8 cellular contexts compared by ENCODE assay signal in the genomic region with DNA sequence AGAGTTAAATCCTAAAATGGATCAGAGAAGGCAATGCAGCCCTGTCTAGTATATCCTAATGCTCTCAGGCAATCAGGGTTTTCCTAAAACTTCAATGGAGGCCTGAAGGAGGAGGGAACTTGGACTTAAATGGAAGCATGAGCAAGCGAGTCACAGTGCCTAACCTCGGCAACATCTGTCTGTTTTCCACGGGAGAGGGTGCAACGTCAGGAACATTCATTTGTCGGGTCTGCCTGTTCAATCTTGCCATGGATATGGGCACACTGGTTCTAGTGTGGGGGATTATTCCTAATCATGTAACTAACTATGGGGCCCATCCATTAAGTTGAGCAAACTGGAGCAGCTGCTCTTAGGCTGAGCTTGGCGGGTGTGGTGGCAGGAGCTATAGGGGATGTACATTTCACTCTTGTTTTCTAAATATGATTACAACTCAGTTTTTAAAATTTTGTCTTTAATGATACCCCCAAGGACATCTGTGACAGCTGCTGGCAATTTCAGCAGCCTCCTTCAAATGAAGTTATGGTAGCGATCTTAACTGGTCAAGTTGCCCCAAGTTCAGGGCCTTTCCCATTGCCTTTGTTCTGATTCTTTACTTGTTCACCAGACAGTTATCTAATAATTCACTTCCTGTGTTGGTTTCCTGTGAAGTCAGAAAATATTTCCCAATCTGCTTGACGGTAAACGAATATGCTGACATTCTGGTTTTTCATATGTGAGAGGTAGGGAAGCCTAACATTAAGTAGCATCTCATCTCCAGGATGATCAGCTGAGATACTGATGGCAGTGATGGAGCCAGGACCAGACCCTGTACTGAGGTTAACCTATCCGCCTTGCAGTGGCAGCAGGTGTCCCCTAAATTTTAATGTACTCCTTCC. TPM values are rescaled to one million over a fixed set of nuclear protein-coding genes. Genes with fewer than 3 reads are reported as not detected.
DNase-seq lines count a peak whose midpoint lies in the region; ATAC-seq and TF ChIP-seq lines count a peak whose summit lies in the region.
"Had no signal": no experiment of that assay in that cellular context is flagged by ENCODE, and none has a peak within 500 bp of the region (broad histone marks: within the 10 kb centered on the region; RNA-seq: fewer than 3 reads in every experiment).

No MANE protein-coding gene starts in this region.

- no peak overlapping the region for H3K4me3 ChIP-seq in smooth muscle cell
- no peak overlapping the region for H3K4me3 ChIP-seq in PC-9

- H3K27ac ChIP-seq in smooth muscle cell (ENCODE audit: low read depth): no peak overlapping the region
- H3K27ac ChIP-seq in PC-9: no peak overlapping the region

- no peak overlapping the region for H2AFZ ChIP-seq in smooth muscle cell (ENCODE audit: low read depth)
- H2AFZ ChIP-seq in PC-9: no peak overlapping the region

- H3K36me3 ChIP-seq in smooth muscle cell (ENCODE audit: low read depth) (no peaks in the 10 kb centered on the region), PC-9 (ENCODE audit: low read depth) (peaks cover 4% of the 10 kb centered on the region; the same call in 1 of the 2 replicates)

- H3F3A ChIP-seq in smooth muscle cell (ENCODE audit: low read depth): peaks cover 7% of the 10 kb centered on the region
- peaks cover 9% of the 10 kb centered on the region; the same call in 1 of the 2 replicates for H3F3A ChIP-seq in PC-9 (ENCODE audit: insufficient read depth, low read depth)

- H3K27me3 ChIP-seq in smooth muscle cell (ENCODE audit: low read depth): no peaks in the 10 kb centered on the region
- no peaks in the 10 kb centered on the region for H3K27me3 ChIP-seq in PC-9 (ENCODE audit: insufficient read depth, low read depth)

- no peak for TF ChIP-seq CTCF in smooth muscle cell (IDR thresholded peaks at IDR 0.05; ENCODE audit: borderline replicate concordance, insufficient read depth, poor library complexity, severe bottlenecking)
- no peak for TF ChIP-seq CTCF in PC-9 (conservative IDR thresholded peaks at IDR 0.05)

- no peaks in the 10 kb centered on the region for H3K27me3 Mint-ChIP-seq in activated T-helper 2 cell treated with anti-CD3 and anti-CD28 coated beads, Interferon-gamma antibody, Interleukin-2, Interleukin-4, amounts not matched to agents 10 μg/mL and 5 μg/mL and 100 μg/mL, durations not matched to agents 14 hours and 24 hours and 36 hours (ENCODE audit: low read depth)
- H3K27me3 Mint-ChIP-seq: activated naive CD4-positive, alpha-beta T cell treated with anti-CD3 and anti-CD28 coated beads, Interleukin-2, amount 50 U/mL, for 24 hours had no signal

- intact Hi-C loops in activated T-helper 2 cell treated with anti-CD3 and anti-CD28 coated beads, Interferon-gamma antibody, Interleukin-2, Interleukin-4, amounts not matched to agents 10 μg/mL and 5 μg/mL and 100 μg/mL, durations not matched to agents 14 hours and 24 hours and 36 hours (cut with micrococcal nuclease): no loop called here
- intact Hi-C loops in PC-9 (cut with micrococcal nuclease; ENCODE audit: unreplicated experiment): no loop called here

- H3K4me2 ChIP-seq in smooth muscle cell (peak overlapping the region; percentile 36), PC-9 (no peak overlapping the region)

- H3K4me1 ChIP-seq in smooth muscle cell (ENCODE audit: low read depth): peaks cover 2% of the 10 kb centered on the region
- peaks cover 14% of the 10 kb centered on the region for H3K4me1 ChIP-seq in PC-9 (replicated peaks; ENCODE audit: insufficient read depth)

- H3K4me1 Mint-ChIP-seq in activated T-helper 2 cell treated with anti-CD3 and anti-CD28 coated beads, Interferon-gamma antibody, Interleukin-2, Interleukin-4, amounts not matched to agents 10 μg/mL and 5 μg/mL and 100 μg/mL, durations not matched to agents 14 hours and 24 hours and 36 hours (ENCODE audit: low read depth): peaks cover 30% of the 10 kb centered on the region

- peak; percentile 32 to 86 for DNase-seq in NOMO-1 (lab: John Stamatoyannopoulos, UW; ENCODE audit: unreplicated experiment in 2 of 2)
- peak; percentile 38 for DNase-seq in dermis blood vessel endothelial cell
- no peak for DNase-seq in smooth muscle cell (lab: John Stamatoyannopoulos, UW; ENCODE audit: unreplicated experiment)
- DNase-seq in activated T-helper 2 cell treated with anti-CD3 and anti-CD28 coated beads, Interferon-gamma antibody, Interleukin-2, Interleukin-4, amounts not matched to agents 10 μg/mL and 5 μg/mL and 100 μg/mL, durations not matched to agents 14 hours and 24 hours and 36 hours (ENCODE audit: low spot score): no peak
- no peak for DNase-seq in stimulated activated CD4-positive, alpha-beta T cell treated with anti-CD3 and anti-CD28 coated beads, Interleukin-4, amount 100 ng/mL, for 1 hour
- DNase-seq in PC-9: no peak

- 77% methylated on average over 10 of the region's 10 CpGs for WGBS in smooth muscle cell (ENCODE audit: low lambda C conversion rate)

- POLR2A ChIA-PET in PC-9 (lab: Charles Lee; ENCODE audit: unreplicated experiment): no interaction called here

- H3K9me3 Mint-ChIP-seq in activated T-helper 2 cell treated with anti-CD3 and anti-CD28 coated beads, Interferon-gamma antibody, Interleukin-2, Interleukin-4, amounts not matched to agents 10 μg/mL and 5 μg/mL and 100 μg/mL, durations not matched to agents 14 hours and 24 hours and 36 hours: no peaks in the 10 kb centered on the region
- H3K9me3 Mint-ChIP-seq: activated naive CD4-positive, alpha-beta T cell treated with anti-CD3 and anti-CD28 coated beads, Interleukin-2, amount 50 U/mL, for 24 hours had no signal

- H3K36me3 Mint-ChIP-seq in activated T-helper 2 cell treated with anti-CD3 and anti-CD28 coated beads, Interferon-gamma antibody, Interleukin-2, Interleukin-4, amounts not matched to agents 10 μg/mL and 5 μg/mL and 100 μg/mL, durations not matched to agents 14 hours and 24 hours and 36 hours (ENCODE audit: low read depth): no peaks in the 10 kb centered on the region
- H3K36me3 Mint-ChIP-seq: activated naive CD4-positive, alpha-beta T cell treated with anti-CD3 and anti-CD28 coated beads, Interleukin-2, amount 50 U/mL, for 24 hours had no signal

- no peak overlapping the region for H3K9ac ChIP-seq in smooth muscle cell (ENCODE audit: low read depth)

- no TSS peak for BruUV-seq in PC-9 (replicated peaks; lab: Mats Ljungman, UMichigan)

- ATAC-seq in GM19395 (IDR thresholded peaks at IDR 0.05; ENCODE audit: unreplicated experiment): peak; percentile 27

- CTCF ChIA-PET in PC-9 (lab: Charles Lee): interaction anchor here (1.1 kb wide), 1 partner anchor 170 kb away, joined by 3 read pairs; no protein-coding TSS in a partner anchor

- peaks cover 97% of the 10 kb centered on the region for H3K79me2 ChIP-seq in smooth muscle cell (ENCODE audit: low read depth)
- peaks cover 13% of the 10 kb centered on the region; the same call in 1 of the 2 replicates for H3K79me2 ChIP-seq in PC-9 (ENCODE audit: low read depth)

- no peak overlapping the region for H3K4me3 Mint-ChIP-seq in activated T-helper 2 cell treated with anti-CD3 and anti-CD28 coated beads, Interferon-gamma antibody, Interleukin-2, Interleukin-4, amounts not matched to agents 10 μg/mL and 5 μg/mL and 100 μg/mL, durations not matched to agents 14 hours and 24 hours and 36 hours (ENCODE audit: low read depth)
- H3K4me3 Mint-ChIP-seq: activated naive CD4-positive, alpha-beta T cell treated with anti-CD3 and anti-CD28 coated beads, Interleukin-2, amount 50 U/mL, for 24 hours had no signal

- no peaks in the 10 kb centered on the region for H3K9me2 ChIP-seq in PC-9 (ENCODE audit: insufficient read depth)

- no peak overlapping the region for H3K27ac Mint-ChIP-seq in activated T-helper 2 cell treated with anti-CD3 and anti-CD28 coated beads, Interferon-gamma antibody, Interleukin-2, Interleukin-4, amounts not matched to agents 10 μg/mL and 5 μg/mL and 100 μg/mL, durations not matched to agents 14 hours and 24 hours and 36 hours
- H3K27ac Mint-ChIP-seq: activated naive CD4-positive, alpha-beta T cell treated with anti-CD3 and anti-CD28 coated beads, Interleukin-2, amount 50 U/mL, for 24 hours had no signal

- H4K20me1 ChIP-seq in smooth muscle cell (ENCODE audit: low read depth) (peaks cover 34% of the 10 kb centered on the region), PC-9 (ENCODE audit: insufficient read depth) (no peaks in the 10 kb centered on the region)

- H3K9me3 ChIP-seq in smooth muscle cell (replicated peaks; ENCODE audit: low read depth) (no peaks in the 10 kb centered on the region), PC-9 (ENCODE audit: insufficient read depth, low read depth) (peaks cover 3% of the 10 kb centered on the region; the same call in 1 of the 2 replicates)

RNA-seq across cellular contexts. Expression of gene DSE, which starts 21.6 kb away (rescaled TPM):
- 6.0 and 8.3 TPM in 2 replicates for total RNA-seq in dermis blood vessel endothelial cell
- 76.2 and 93.1 TPM in 2 replicates for total RNA-seq in smooth muscle cell
- 35.0 and 38.6 TPM in 2 replicates for polyA plus RNA-seq in smooth muscle cell
- total RNA-seq in activated T-helper 2 cell treated with anti-CD3 and anti-CD28 coated beads, Interferon-gamma antibody, Interleukin-2, Interleukin-4, amounts not matched to agents 10 μg/mL and 5 μg/mL and 100 μg/mL, durations not matched to agents 14 hours and 24 hours and 36 hours: 3.4 and 3.8 TPM in 2 replicates
- total RNA-seq in PC-9 (2021): 28.5 and 43.3 TPM in 2 replicates

Comparison
In these comparisons a context has a peak if more than half of its experiments do, and no peak if none do; other contexts are left out.
1. DNase-seq: peak in NOMO-1 (2 of 2) and dermis blood vessel endothelial cell (single experiment); none in smooth muscle cell (single experiment), activated T-helper 2 cell treated with anti-CD3 and anti-CD28 coated beads, Interferon-gamma antibody, Interleukin-2, Interleukin-4, amounts not matched to agents 10 μg/mL and 5 μg/mL and 100 μg/mL, durations not matched to agents 14 hours and 24 hours and 36 hours (single experiment), stimulated activated CD4-positive, alpha-beta T cell treated with anti-CD3 and anti-CD28 coated beads, Interleukin-4, amount 100 ng/mL, for 1 hour (single experiment) and PC-9 (0 of 2).